In genomic region chr19:56837004-56837403, GRCh38 we compare ENCODE assay signal across 14 cellular contexts. TPM values are rescaled to one million over a fixed set of nuclear protein-coding genes. Genes with fewer than 3 reads are reported as not detected.
DNase-seq lines count a peak whose midpoint lies in the region; ATAC-seq and TF ChIP-seq lines count a peak whose summit lies in the region.
"Had no signal": no experiment of that assay in that cellular context is flagged by ENCODE, and none has a peak within 500 bp of the region (broad histone marks: within the 10 kb centered on the region; RNA-seq: fewer than 3 reads in every experiment).

No MANE protein-coding gene starts in this region.

- peak overlapping the region; percentile 71 for H3K4me3 ChIP-seq in left ventricle myocardium inferior
- peak overlapping the region in 1 of 4 donors; percentile 66 for H3K4me3 ChIP-seq in adrenal gland
- H3K4me3 ChIP-seq in liver (ENCODE audit: low read depth in 1 of 3, low read length in 3 of 3) = no peak overlapping the region

- no peaks in the 10 kb centered on the region for H3K9me3 ChIP-seq in left ventricle myocardium inferior (replicated peaks)
- H3K9me3 ChIP-seq in adrenal gland (replicated peaks in 1 of 3) = no peaks in the 10 kb centered on the region
- peaks cover 0 to 9% (median under 1%) of the 10 kb centered on the region in 4 donors for H3K9me3 ChIP-seq in liver (ENCODE audit: control insufficient read depth in 4 of 4, low read length in 3 of 4)

- no peak for TF ChIP-seq RAD21 in liver (IDR thresholded peaks at IDR 0.05)

- no peak for DNase-seq in left ventricle myocardium inferior
- no peak for DNase-seq in cardiac septum (ENCODE audit: low spot score)
- peak; percentile 37 to 68 (median 45) for DNase-seq in adrenal gland
- DNase-seq in ureter (ENCODE audit: low spot score) = peak; percentile 43
- DNase-seq in DMS53 treated with DMSO at 0.1 percent for 48 hours (lab: John Stamatoyannopoulos, UW; ENCODE audit: unreplicated experiment) = no peak
- DNase-seq in stimulated activated CD4-positive, alpha-beta T cell treated with anti-CD3 and anti-CD28 coated beads, Interleukin-12 subunit alpha, Interleukin-12 subunit beta, amount 100 ng/mL, for 4 hours = no peak
- DNase-seq: activated T-cell treated with anti-CD3 and anti-CD28 coated beads, Interleukin-2, amount 50 U/mL, for 1 hour; effector memory CD4-positive, alpha-beta T cell; NCI-H1436 had no signal

- H3K4me1 ChIP-seq in left ventricle myocardium inferior = peaks cover 8% of the 10 kb centered on the region
- H3K4me1 ChIP-seq in adrenal gland (replicated peaks in 1 of 2) = peaks cover 0 to 16% of the 10 kb centered on the region in 2 donors
- peaks cover 0 to 20% (median 4%) of the 10 kb centered on the region in 4 donors for H3K4me1 ChIP-seq in liver (ENCODE audit: control insufficient read depth in 4 of 4, insufficient read depth in 4 of 4, low read length in 3 of 4)

- TF ChIP-seq POLR2A in adrenal gland (IDR thresholded peaks at IDR 0.05) = no peak

- 42 to 52% (median 48%) methylated on average over 5 to 6 of the region's 6 CpGs for WGBS in adrenal gland, 4 donors
- 51% methylated on average over 6 of the region's 6 CpGs for WGBS in liver

- H3K27ac ChIP-seq in left ventricle myocardium inferior (replicated peaks) (peak overlapping the region; percentile 94), adrenal gland (peak overlapping the region in 3 of 5 donors; percentile 54 to 94 (median 86)), liver (ENCODE audit: low read depth in 1 of 2, low read length in 2 of 2) (peak overlapping the region; percentile 88 to 91)

- no peaks in the 10 kb centered on the region for H3K27me3 ChIP-seq in left ventricle myocardium inferior (ENCODE audit: low read depth)
- no peaks in the 10 kb centered on the region for H3K27me3 ChIP-seq in adrenal gland
- H3K27me3 ChIP-seq in liver (ENCODE audit: control insufficient read depth in 4 of 4, insufficient read depth in 4 of 4, low read length in 3 of 4) = no peaks in the 10 kb centered on the region

- intact Hi-C loops in left ventricle myocardium inferior (cut with micrococcal nuclease) = no loop called here
- intact Hi-C loops in cardiac septum (cut with DNase I) = loop anchor here (5.0 kb wide), 1 partner anchor 90 kb away; no protein-coding TSS in a partner anchor
- intact Hi-C loops in adrenal gland (cut with DNase I) = no loop called here

- TF ChIP-seq CTCF in left ventricle myocardium inferior (IDR thresholded peaks at IDR 0.05; ENCODE audit: borderline replicate concordance) = no peak
- no peak for TF ChIP-seq CTCF in adrenal gland (IDR thresholded peaks at IDR 0.05)
- no peak for TF ChIP-seq CTCF in liver (IDR thresholded peaks at IDR 0.05; ENCODE audit: low read depth, low read length, missing input control)

- no peaks in the 10 kb centered on the region for H3K36me3 ChIP-seq in left ventricle myocardium inferior
- H3K36me3 ChIP-seq in adrenal gland (replicated peaks in 1 of 2) = no peaks in the 10 kb centered on the region
- peaks cover 0 to 2% (median 0%) of the 10 kb centered on the region in 4 donors for H3K36me3 ChIP-seq in liver (ENCODE audit: control insufficient read depth in 4 of 4, insufficient read depth in 3 of 4, low read depth in 1 of 4, low read length in 3 of 4)

- no peak for ATAC-seq in activated CD4-positive, CD25-positive, alpha-beta regulatory T cell treated with anti-CD3 and anti-CD28 coated beads, Interleukin-2, amount 50 U/mL, for 24 hours
- ATAC-seq: HCT116, WTC11 had no signal

- H3K9ac ChIP-seq in liver (ENCODE audit: low read depth in 1 of 2, low read length in 2 of 2) = no peak overlapping the region

TF ChIP-seq in liver, 16 proteins besides CTCF, POLR2A, EP300 and RAD21:
- no peak for TF ChIP-seq ATF3 (IDR thresholded peaks at IDR 0.05)
- no peak for TF ChIP-seq ZBTB33 (IDR thresholded peaks at IDR 0.05)
- TF ChIP-seq GABPA (IDR thresholded peaks at IDR 0.05 in 1 of 2, conservative IDR thresholded peaks at IDR 0.05 in 1 of 2) = no peak

RNA-seq across cellular contexts. Expression of gene PEG3, which starts 3.5 kb away (rescaled TPM):
- total RNA-seq in left ventricle myocardium inferior (10.0 TPM), cardiac septum (7.2 TPM), adrenal gland (100 to 1,000 TPM; 114 to 514 (median 235) TPM), liver (100 to 1,000 TPM in 1 of 2 donors, 10 to 100 TPM in 1; 12.8 to 188 TPM), ureter (13.7 TPM)
- polyA plus RNA-seq in adrenal gland (100 to 1,000 TPM in 1 of 3 donors, 10 to 100 TPM in 2; 17.3 to 511 (median 49.1) TPM), liver (1 to 10 TPM; 2.2 to 2.5 TPM)

RNA-seq across cellular contexts. Expression of gene ZIM2, which starts 3.5 kb away (rescaled TPM):
- total RNA-seq in left ventricle myocardium inferior (0.19 TPM), cardiac septum (not detected), adrenal gland (10 to 100 TPM in 2 of 8 donors, 1 to 10 TPM in 6; 1.7 to 19.6 (median 5.0) TPM), liver (1 to 10 TPM in 1 of 2 donors, under 1 TPM in 1; 0.33 to 3.2 TPM), ureter (0.21 TPM)
- polyA plus RNA-seq in adrenal gland (1 to 10 TPM in 2 of 3 donors, under 1 TPM in 1; 0.24 to 6.2 (median 1.4) TPM), liver (under 1 TPM in 1 of 2 donors, not detected in 1; 0.03 TPM)
- total RNA-seq: lung microvascular endothelial cell, WTC11 had no signal

Comparison
In these comparisons a context has a peak if more than half of its experiments do, and no peak if none do; other contexts are left out.
1. DNase-seq: peak in adrenal gland (7 of 7) and ureter (single experiment); none in left ventricle myocardium inferior (single experiment), cardiac septum (single experiment), DMS53 treated with DMSO at 0.1 percent for 48 hours (single experiment) and stimulated activated CD4-positive, alpha-beta T cell treated with anti-CD3 and anti-CD28 coated beads, Interleukin-12 subunit alpha, Interleukin-12 subunit beta, amount 100 ng/mL, for 4 hours (single experiment).
2. Peak in every context shown above with its lines, with median percentiles within 50 percentile points of each other: H3K27ac ChIP-seq.